Comparison of ENCODE assay signal across 8 cellular contexts in the genomic region with DNA sequence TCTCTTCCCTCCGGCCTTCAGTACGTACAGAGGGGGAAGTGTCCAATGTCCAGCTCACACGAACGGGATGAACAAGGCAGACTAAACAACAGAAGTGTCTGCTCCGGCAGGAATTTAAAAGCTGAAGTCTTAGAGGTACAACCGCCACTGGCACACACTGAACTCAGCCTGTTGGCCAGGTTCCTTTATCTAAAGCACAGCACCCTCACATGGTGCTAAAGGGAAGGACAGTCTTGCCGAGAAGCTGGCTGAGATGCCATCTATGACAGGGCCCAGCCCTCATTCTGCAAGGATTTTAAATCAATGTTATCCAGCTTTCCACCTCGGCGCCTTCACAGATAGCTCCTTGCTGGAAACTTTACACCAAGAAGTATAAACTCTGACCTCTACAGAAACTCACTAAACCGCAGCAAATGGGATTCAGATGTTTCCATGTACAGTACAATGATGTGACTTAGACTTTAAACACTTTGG. TPM values are rescaled to one million over a fixed set of nuclear protein-coding genes. Genes with fewer than 3 reads are reported as not detected.
DNase-seq lines count a peak whose midpoint lies in the region; ATAC-seq and TF ChIP-seq lines count a peak whose summit lies in the region.

No MANE protein-coding gene starts in this region.

- intact Hi-C loops in left colon (cut with DNase I, micrococcal nuclease), result no loop called here

- no peaks in the 10 kb centered on the region for H3K9me2 ChIP-seq in MM.1S (replicated peaks; ENCODE audit: insufficient read depth, low read length)

- no peak overlapping the region for H2AFZ ChIP-seq in MM.1S (ENCODE audit: low read length)

- no peaks in the 10 kb centered on the region for H3K36me3 ChIP-seq in MM.1S (replicated peaks; ENCODE audit: insufficient read depth, low read length)

- no peaks in the 10 kb centered on the region for H3F3A ChIP-seq in MM.1S (ENCODE audit: insufficient read depth, low read length)

- peak; percentile 45 for TF ChIP-seq CTCF in MM.1S (IDR thresholded peaks at IDR 0.05; ENCODE audit: low read length)

- H3K9me3 ChIP-seq in MM.1S (replicated peaks; ENCODE audit: insufficient read depth, low read length), result no peaks in the 10 kb centered on the region

- no peaks in the 10 kb centered on the region for H3K4me1 ChIP-seq in MM.1S (ENCODE audit: low read length)

- peak; percentile 72 for ATAC-seq in left colon
- ATAC-seq in HG03342 (IDR thresholded peaks at IDR 0.05; ENCODE audit: unreplicated experiment), result no peak

- H3K9ac ChIP-seq in MM.1S (ENCODE audit: low read length), result no peak overlapping the region

- H3K79me2 ChIP-seq in MM.1S (ENCODE audit: low read length), result no peaks in the 10 kb centered on the region

- DNase-seq in NCI-H1417 (lab: John Stamatoyannopoulos, UW), result peak in 2 of 3 experiments; percentile 47 to 70
- no peak for DNase-seq in NCI-H1417 treated with DMSO at 0.1 percent for 48 hours (lab: John Stamatoyannopoulos, UW)
- peak; percentile 46 for DNase-seq in MM.1S
- peak; percentile 38 for DNase-seq in T-helper 9 cell
- DNase-seq in cerebellum (ENCODE audit: low spot score), result peak; percentile 16
- DNase-seq in left colon, result peak; percentile 62 to 77
- DNase-seq in stimulated activated CD8-positive, alpha-beta memory T cell treated with anti-CD3 and anti-CD28 coated beads, Interleukin-7, amount 100 ng/mL, for 4 hours (ENCODE audit: low read depth in 2 of 2), result peak; percentile 30 to 36

- H3K27ac ChIP-seq in MM.1S (ENCODE audit: low read length), result no peak overlapping the region

- no peaks in the 10 kb centered on the region for H3K27me3 ChIP-seq in MM.1S (replicated peaks; ENCODE audit: insufficient read depth, low read length)

- H3K4me3 ChIP-seq in MM.1S (ENCODE audit: low read length), result no peak overlapping the region

- H3K4me2 ChIP-seq in MM.1S (ENCODE audit: low read depth, low read length), result no peak overlapping the region

- no peaks in the 10 kb centered on the region for H4K20me1 ChIP-seq in MM.1S (ENCODE audit: insufficient read depth, low read length)

RNA-seq across cellular contexts. Expression of gene ADAMTS17, which starts 2.8 kb away (rescaled TPM):
- total RNA-seq in cerebellum (4.4 TPM), left colon (1 to 10 TPM; 5.9 to 7.4 TPM)
